Comparison of ENCODE assay signal across 1 cellular context in the genomic region with DNA sequence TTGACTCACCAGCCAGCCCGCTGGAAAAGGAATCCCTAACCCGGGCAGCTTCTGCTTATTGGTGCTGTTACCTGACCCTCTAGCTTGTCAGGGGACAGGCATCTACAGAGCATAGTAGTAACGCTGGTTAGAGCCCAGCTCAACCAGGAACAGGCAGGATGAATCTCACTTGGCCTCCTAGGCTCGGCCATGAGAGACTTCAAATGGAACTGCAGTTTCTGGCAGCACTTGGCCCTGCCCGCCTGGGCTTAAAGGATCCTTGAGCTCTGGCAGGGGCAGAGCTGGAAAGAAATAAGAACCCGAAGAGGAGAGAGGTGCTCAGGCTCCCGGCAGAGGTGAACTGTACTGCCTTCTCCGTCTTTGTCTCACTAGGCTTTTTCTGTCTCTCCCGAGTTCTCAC.
TF ChIP-seq lines count a peak whose summit lies in the region.

No MANE protein-coding gene starts in this region.

TF ChIP-seq in H1, 55 proteins besides CTCF, POLR2A, EP300 and RAD21:
- 0 out of 2 replicates have a peak, but pooled peaks have one; percentile 7 for TF ChIP-seq SUZ12 (IDR thresholded peaks at IDR 0.05; ENCODE audit: low read length)
- no peak for TF ChIP-seq SIX5 (IDR thresholded peaks at IDR 0.05; ENCODE audit: low read depth, low read length)
- TF ChIP-seq CTBP2 (IDR thresholded peaks at IDR 0.05; ENCODE audit: borderline replicate concordance, insufficient read depth, insufficient read length, low read length) = peak; percentile 85
- TF ChIP-seq RNF2 (IDR thresholded peaks at IDR 0.05; ENCODE audit: borderline replicate concordance, low read depth, low read length, missing control alignments, poor library complexity, severe bottlenecking) = peak; percentile 64
